In genomic region chr1:64171797-64172281, GRCh38 we compare ENCODE assay signal across 8 cellular contexts. TPM values are rescaled to one million over a fixed set of nuclear protein-coding genes. Genes with fewer than 3 reads are reported as not detected.
DNase-seq lines count a peak whose midpoint lies in the region; ATAC-seq and TF ChIP-seq lines count a peak whose summit lies in the region.

No MANE protein-coding gene starts in this region.

- no peaks in the 10 kb centered on the region for H3K27me3 ChIP-seq in ACC112 (ENCODE audit: insufficient read depth, low read length)
- no peaks in the 10 kb centered on the region for H3K27me3 ChIP-seq in RWPE2 (ENCODE audit: insufficient read depth, poor library complexity, severe bottlenecking)

- ATAC-seq in GM19043 (IDR thresholded peaks at IDR 0.05; ENCODE audit: low read depth, unreplicated experiment) = peak; percentile 57
- ATAC-seq in HG03196 (IDR thresholded peaks at IDR 0.05; ENCODE audit: unreplicated experiment) = peak; percentile 83
- ATAC-seq in RWPE2 (ENCODE audit: low read depth) = peak; percentile 72

- DNase-seq in RWPE2 (ENCODE audit: low spot score) = no peak
- DNase-seq in lung microvascular endothelial cell (ENCODE audit: low read depth in 2 of 2) = peak; percentile 15 to 41
- no peak for DNase-seq in stimulated activated CD4-positive, alpha-beta T cell treated with anti-CD3 and anti-CD28 coated beads, Interleukin-12 subunit alpha, Interleukin-12 subunit beta, amount 100 ng/mL, for 4 hours
- DNase-seq in stimulated activated naive CD4-positive, alpha-beta T cell (lab: John Stamatoyannopoulos, UW) = no peak
- DNase-seq in NCI-H1694 (lab: John Stamatoyannopoulos, UW) = no peak

- H3K36me3 ChIP-seq in ACC112 (ENCODE audit: insufficient read depth, low read length) = no peaks in the 10 kb centered on the region
- H3K36me3 ChIP-seq in RWPE2 (ENCODE audit: low read depth) = no peaks in the 10 kb centered on the region

- peak overlapping the region; percentile 91 for H2AFZ ChIP-seq in ACC112 (ENCODE audit: low read length, unreplicated experiment)

- H3K4me1 ChIP-seq in ACC112 (ENCODE audit: control insufficient read depth, insufficient read depth, low read length, unreplicated experiment) = peaks cover 27% of the 10 kb centered on the region
- peaks cover 17% of the 10 kb centered on the region for H3K4me1 ChIP-seq in RWPE2 (ENCODE audit: insufficient read depth, poor library complexity, severe bottlenecking)

- no peaks in the 10 kb centered on the region for H3K79me2 ChIP-seq in ACC112 (ENCODE audit: control insufficient read depth, insufficient read depth, low read length, unreplicated experiment)

- peak overlapping the region; percentile 61 for H3K4me3 ChIP-seq in ACC112 (ENCODE audit: low read depth, low read length)
- H3K4me3 ChIP-seq in RWPE2 (ENCODE audit: severe bottlenecking) = no peak overlapping the region

- peak overlapping the region; percentile 91 for H3K27ac ChIP-seq in ACC112 (ENCODE audit: low read depth, low read length)
- peak overlapping the region; percentile 22 for H3K27ac ChIP-seq in RWPE2 (ENCODE audit: poor library complexity, severe bottlenecking)

- TF ChIP-seq CTCF in RWPE2 (IDR thresholded peaks at IDR 0.05; ENCODE audit: poor library complexity, severe bottlenecking) = no peak

- H3K9me3 ChIP-seq in RWPE2 (ENCODE audit: severe bottlenecking) = no peaks in the 10 kb centered on the region

RNA-seq across cellular contexts. Expression of gene UBE2U, which starts 31.6 kb away (rescaled TPM):
- 0.20 TPM in 1 of 2 replicates, not detected in the other for total RNA-seq in lung microvascular endothelial cell

Comparison
In these comparisons a context has a peak if more than half of its experiments do, and no peak if none do; other contexts are left out.
1. DNase-seq: peak in lung microvascular endothelial cell (2 of 2); none in RWPE2 (single experiment), stimulated activated CD4-positive, alpha-beta T cell treated with anti-CD3 and anti-CD28 coated beads, Interleukin-12 subunit alpha, Interleukin-12 subunit beta, amount 100 ng/mL, for 4 hours (single experiment), stimulated activated naive CD4-positive, alpha-beta T cell (0 of 6) and NCI-H1694 (single experiment).
2. Peak in every context shown above with its lines, with median percentiles within 50 percentile points of each other: ATAC-seq.